8 cellular contexts compared by ENCODE assay signal in the genomic region with DNA sequence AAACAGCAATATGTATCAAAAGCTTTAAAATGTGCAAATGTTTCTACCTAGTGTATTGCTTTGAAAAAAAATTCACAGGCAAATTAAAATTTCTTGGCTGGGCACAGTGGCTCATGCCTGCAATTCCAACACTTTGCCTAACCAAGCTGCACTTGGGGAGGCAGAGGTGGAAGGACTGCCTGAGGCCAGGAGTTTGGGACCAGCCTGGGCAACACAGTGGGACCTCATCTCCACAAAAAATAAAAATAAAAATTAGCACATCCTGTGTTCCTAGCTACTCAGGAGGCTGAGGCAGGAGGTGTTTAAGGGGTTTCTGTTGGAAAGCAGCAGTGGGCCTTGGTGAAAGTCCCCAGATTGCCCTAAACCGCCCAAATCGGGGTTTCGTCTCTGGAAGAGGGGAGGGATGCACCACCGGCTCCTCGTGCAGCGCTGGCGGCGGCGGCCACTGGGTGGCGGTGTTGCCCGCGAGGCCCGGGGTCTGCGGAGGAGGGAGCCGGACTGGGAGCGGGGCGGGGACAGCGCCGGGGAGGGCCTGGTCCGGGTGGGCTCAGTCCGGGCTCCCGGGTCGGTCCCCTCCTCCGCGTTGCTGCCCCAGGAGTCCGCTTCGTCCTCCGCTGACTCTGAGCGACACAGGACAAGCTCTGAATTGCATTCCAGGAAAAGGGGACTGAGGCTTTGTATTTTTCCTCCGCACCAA.
DNase-seq lines count a peak whose midpoint lies in the region; ATAC-seq and TF ChIP-seq lines count a peak whose summit lies in the region.

No MANE protein-coding gene starts in this region.

- peaks cover 46% of the 10 kb centered on the region for H3K27me3 Mint-ChIP-seq in MCF 10A (ENCODE audit: insufficient read depth, unreplicated experiment)

- H3K9me3 Mint-ChIP-seq in MCF 10A (ENCODE audit: unreplicated experiment): no peaks in the 10 kb centered on the region

- no peaks in the 10 kb centered on the region for H3K4me1 Mint-ChIP-seq in MCF 10A (ENCODE audit: insufficient read depth, unreplicated experiment)

- intact Hi-C loops in MCF 10A (cut with micrococcal nuclease): loop anchor here (1.0 to 10.0 kb wide), 2 partner anchors 73 to 1544 kb away; no protein-coding TSS in a partner anchor

- no peaks in the 10 kb centered on the region for H3K27me3 ChIP-seq in BJ (ENCODE audit: control insufficient read depth, insufficient read depth, low read length)
- peaks cover 4% of the 10 kb centered on the region for H3K27me3 ChIP-seq in skeletal muscle satellite cell (ENCODE audit: control insufficient read depth, insufficient read depth, low read length)

- H3K9me3 ChIP-seq in skeletal muscle satellite cell (replicated peaks; ENCODE audit: low read length): no peaks in the 10 kb centered on the region

- no peaks in the 10 kb centered on the region for H3K36me3 ChIP-seq in BJ (ENCODE audit: control insufficient read depth, insufficient read depth, low read length)
- H3K36me3 ChIP-seq in skeletal muscle satellite cell (ENCODE audit: insufficient read depth, low read length): no peaks in the 10 kb centered on the region

- H3K36me3 Mint-ChIP-seq in MCF 10A (ENCODE audit: insufficient read depth, unreplicated experiment): no peaks in the 10 kb centered on the region

- ATAC-seq in GM19043 (IDR thresholded peaks at IDR 0.05; ENCODE audit: low read depth, unreplicated experiment): peak; percentile 82
- peak; percentile 62 for ATAC-seq in HG03469 (IDR thresholded peaks at IDR 0.05; ENCODE audit: unreplicated experiment)

- POLR2A ChIA-PET in BJ (lab: Charles Lee) (no interaction called here), MCF 10A (lab: Yijun Ruan, JAX) (no interaction called here)

- TF ChIP-seq CTCF in BJ (IDR thresholded peaks at IDR 0.05; ENCODE audit: insufficient read depth, low read depth, low read length) (peak; percentile 78), MCF 10A (IDR thresholded peaks at IDR 0.05; ENCODE audit: unreplicated experiment) (peak; percentile 96)

- H3K4me2 ChIP-seq in skeletal muscle satellite cell (ENCODE audit: low read length): peak overlapping the region; percentile 92

- no peak overlapping the region for H3K27ac Mint-ChIP-seq in MCF 10A (ENCODE audit: low read depth, unreplicated experiment)

- H3K9ac ChIP-seq in skeletal muscle satellite cell (ENCODE audit: low read depth, low read length): peak overlapping the region; percentile 68

- H3K4me1 ChIP-seq in skeletal muscle satellite cell (ENCODE audit: control insufficient read depth, insufficient read depth, low read length): no peaks in the 10 kb centered on the region

- no TSS peak for BruUV-seq in MCF 10A (replicated peaks; lab: Mats Ljungman, UMichigan)

- DNase-seq in BJ (ENCODE audit: low read depth) (no peak), T-helper 9 cell (peak; percentile 10), MCF 10A (ENCODE audit: unreplicated experiment) (peak; percentile 51), iPS-NIHi11 (ENCODE audit: low spot score) (peak; percentile 94), DMS153 treated with DMSO at 0.1 percent for 48 hours (lab: John Stamatoyannopoulos, UW; ENCODE audit: unreplicated experiment) (no peak)

- peak overlapping the region; percentile 42 for H3K4me3 Mint-ChIP-seq in MCF 10A (ENCODE audit: unreplicated experiment)

- peak overlapping the region; percentile 45 for H3K4me3 ChIP-seq in BJ (ENCODE audit: low read depth, low read length)
- H3K4me3 ChIP-seq in skeletal muscle satellite cell (ENCODE audit: low read length): peak overlapping the region; percentile 70

- CTCF ChIA-PET in BJ (lab: Yijun Ruan, JAX): interaction anchor here (0.8 to 2.2 kb wide), 13 partner anchors 9 to 1417 kb away, joined by 3 to 7 read pairs (median 4); no protein-coding TSS in a partner anchor
- CTCF ChIA-PET in MCF 10A (lab: Yijun Ruan, JAX): interaction anchor here (0.6 to 3.5 kb wide), 38 partner anchors 10 to 1721 kb away, joined by 3 to 41 read pairs (median 4); no protein-coding TSS in a partner anchor

Comparison
In these comparisons a context has a peak if more than half of its experiments do, and no peak if none do; other contexts are left out.
1. DNase-seq: peak in T-helper 9 cell (single experiment), MCF 10A (single experiment) and iPS-NIHi11 (single experiment); none in BJ (single experiment) and DMS153 treated with DMSO at 0.1 percent for 48 hours (single experiment).